ENCODE assay signal across 8 cellular contexts in genomic region chr5:128081111-128081865, GRCh38. TPM values are rescaled to one million over a fixed set of nuclear protein-coding genes. Genes with fewer than 3 reads are reported as not detected.
DNase-seq lines count a peak whose midpoint lies in the region; ATAC-seq and TF ChIP-seq lines count a peak whose summit lies in the region.

No MANE protein-coding gene starts in this region.

- peak; percentile 32 for TF ChIP-seq CTCF in fibroblast of pulmonary artery (IDR thresholded peaks at IDR 0.05; ENCODE audit: low read length, missing control alignments)
- no peak for TF ChIP-seq CTCF in mucosa of descending colon (IDR thresholded peaks at IDR 0.05)

- H3K36me3 Mint-ChIP-seq in stimulated activated naive B cell treated with anti-CD40 and anti-IgM and Interleukin-4, amounts not matched to agents 10 μg/mL and 1 μg/mL and 100 μg/mL, for 72 hours, result peaks cover 13 to 17% of the 10 kb centered on the region in 2 donors

- H3K4me1 ChIP-seq in SJCRH30 (peaks cover 3% of the 10 kb centered on the region; the same call in 1 of the 2 replicates), mucosa of descending colon (ENCODE audit: low read depth) (peaks cover 17% of the 10 kb centered on the region)

- DNase-seq in NCI-H748 (lab: John Stamatoyannopoulos, UW; ENCODE audit: unreplicated experiment), result peak; percentile 22
- no peak for DNase-seq in NCI-H748 treated with DMSO at 0.1 percent for 48 hours (lab: John Stamatoyannopoulos, UW)
- peak in 1 of 2 experiments; percentile 14 for DNase-seq in SJCRH30
- DNase-seq in fibroblast of pulmonary artery (ENCODE audit: low read depth), result peak; percentile 38
- no peak for DNase-seq in stimulated activated naive B cell treated with anti-CD40 and anti-IgM and Interleukin-4, amounts not matched to agents 10 μg/mL and 1 μg/mL and 100 μg/mL, for 72 hours
- no peak for DNase-seq in NCI-H187 (lab: John Stamatoyannopoulos, UW)
- no peak for DNase-seq in mucosa of descending colon
- no peak for DNase-seq in NCI-H2029 treated with DMSO at 0.1 percent for 48 hours (lab: John Stamatoyannopoulos, UW)

- H3K27me3 ChIP-seq in SJCRH30, result no peaks in the 10 kb centered on the region

- intact Hi-C loops in mucosa of descending colon (cut with DNase I, micrococcal nuclease), result no loop called here

- ATAC-seq in stimulated activated naive B cell treated with anti-CD40 and anti-IgM and Interleukin-4, amounts not matched to agents 10 μg/mL and 1 μg/mL and 100 μg/mL, for 72 hours (replicated peaks), result no peak
- ATAC-seq in mucosa of descending colon, result no peak

- peak overlapping the region; percentile 88 to 89 for H3K4me3 Mint-ChIP-seq in stimulated activated naive B cell treated with anti-CD40 and anti-IgM and Interleukin-4, amounts not matched to agents 10 μg/mL and 1 μg/mL and 100 μg/mL, for 72 hours

- peak overlapping the region; percentile 97 for H3K27ac Mint-ChIP-seq in stimulated activated naive B cell treated with anti-CD40 and anti-IgM and Interleukin-4, amounts not matched to agents 10 μg/mL and 1 μg/mL and 100 μg/mL, for 72 hours

- H3K36me3 ChIP-seq in SJCRH30, result no peaks in the 10 kb centered on the region; the same call in 1 of the 2 replicates
- no peaks in the 10 kb centered on the region for H3K36me3 ChIP-seq in mucosa of descending colon (ENCODE audit: low read depth)

- H3K4me3 ChIP-seq in SJCRH30 (peak overlapping the region; percentile 98), fibroblast of pulmonary artery (replicated peaks; ENCODE audit: low read depth, low read length) (peak overlapping the region; percentile 92), mucosa of descending colon (no peak overlapping the region)

- peaks cover 29 to 39% of the 10 kb centered on the region in 2 donors for H3K4me1 Mint-ChIP-seq in stimulated activated naive B cell treated with anti-CD40 and anti-IgM and Interleukin-4, amounts not matched to agents 10 μg/mL and 1 μg/mL and 100 μg/mL, for 72 hours

- no peaks in the 10 kb centered on the region for H3K27me3 Mint-ChIP-seq in stimulated activated naive B cell treated with anti-CD40 and anti-IgM and Interleukin-4, amounts not matched to agents 10 μg/mL and 1 μg/mL and 100 μg/mL, for 72 hours

- H3K9me3 Mint-ChIP-seq in stimulated activated naive B cell treated with anti-CD40 and anti-IgM and Interleukin-4, amounts not matched to agents 10 μg/mL and 1 μg/mL and 100 μg/mL, for 72 hours, result no peaks in the 10 kb centered on the region

- H3K27ac ChIP-seq in SJCRH30, result no peak overlapping the region; the same call in 1 of the 2 replicates

- H3K9me3 ChIP-seq in SJCRH30 (replicated peaks) (no peaks in the 10 kb centered on the region), mucosa of descending colon (no peaks in the 10 kb centered on the region)

RNA-seq across cellular contexts. Expression of gene SLC12A2, which starts 2.3 kb away (rescaled TPM):
- 29.1 and 31.4 TPM in 2 replicates for total RNA-seq in SJCRH30 (2014; rRNA removed; shearing (Covaris generic))
- total RNA-seq in mucosa of descending colon, result 100 to 1,000 TPM in 2 of 3 donors, 10 to 100 TPM in 1; 67.6 to 207 (median 151) TPM

Comparison
In these comparisons a context has a peak if more than half of its experiments do, and no peak if none do; other contexts are left out.
1. DNase-seq: peak in NCI-H748 (single experiment) and fibroblast of pulmonary artery (single experiment); none in NCI-H748 treated with DMSO at 0.1 percent for 48 hours (single experiment), stimulated activated naive B cell treated with anti-CD40 and anti-IgM and Interleukin-4, amounts not matched to agents 10 μg/mL and 1 μg/mL and 100 μg/mL, for 72 hours (single experiment), NCI-H187 (0 of 2), mucosa of descending colon (0 of 3) and NCI-H2029 treated with DMSO at 0.1 percent for 48 hours (single experiment).